In genomic region chr5:79240561-79240960, GRCh38 we compare ENCODE assay signal across 18 cellular contexts. TPM values are rescaled to one million over a fixed set of nuclear protein-coding genes. Genes with fewer than 3 reads are reported as not detected.
DNase-seq lines count a peak whose midpoint lies in the region; ATAC-seq, FAIRE-seq and TF ChIP-seq lines count a peak whose summit lies in the region.
"Had no signal": no experiment of that assay in that cellular context is flagged by ENCODE, and none has a peak within 500 bp of the region (broad histone marks: within the 10 kb centered on the region; RNA-seq: fewer than 3 reads in every experiment).

No MANE protein-coding gene starts in this region.

- TF ChIP-seq POLR2A in GM12891 (IDR thresholded peaks at IDR 0.05; ENCODE audit: low read depth, low read length): no peak

- peaks cover 61% of the 10 kb centered on the region for H3K4me1 Mint-ChIP-seq in activated CD8-positive, alpha-beta T cell treated with anti-CD3 and anti-CD28 coated beads for 36 hours (ENCODE audit: low read depth)
- peaks cover 44% of the 10 kb centered on the region for H3K4me1 Mint-ChIP-seq in activated CD8-positive, alpha-beta T cell treated with anti-CD3 and anti-CD28 coated beads, Interleukin-2, amount 10 ng/mL, durations not matched to agents 7 days and 5 days (ENCODE audit: low read depth)
- peaks cover 62% of the 10 kb centered on the region for H3K4me1 Mint-ChIP-seq in activated naive CD8-positive, alpha-beta T cell treated with anti-CD3 and anti-CD28 coated beads, Interleukin-2, amount 50 U/mL, for 24 hours
- peaks cover 43% of the 10 kb centered on the region for H3K4me1 Mint-ChIP-seq in nephron

- intact Hi-C loops in activated CD8-positive, alpha-beta T cell treated with anti-CD3 and anti-CD28 coated beads for 36 hours (cut with micrococcal nuclease): no loop called here

- TF ChIP-seq CTCF in activated CD8-positive, alpha-beta T cell treated with anti-CD3 and anti-CD28 coated beads for 36 hours (IDR thresholded peaks at IDR 0.05): no peak
- TF ChIP-seq CTCF in nephron (IDR thresholded peaks at IDR 0.05; ENCODE audit: unreplicated experiment in 3 of 3): no peak

- POLR2A ChIA-PET in activated CD8-positive, alpha-beta T cell treated with anti-CD3 and anti-CD28 coated beads for 36 hours (lab: Charles Lee): no interaction called here
- POLR2A ChIA-PET in activated CD8-positive, alpha-beta T cell treated with anti-CD3 and anti-CD28 coated beads, Interleukin-2, amount 10 ng/mL, durations not matched to agents 7 days and 5 days (lab: Charles Lee): no interaction called here

- CTCF ChIA-PET in activated CD8-positive, alpha-beta T cell treated with anti-CD3 and anti-CD28 coated beads for 36 hours (lab: Charles Lee): interaction anchor here (0.6 kb wide), 1 partner anchor 36 kb away, joined by 3 read pairs; no protein-coding TSS in a partner anchor
- CTCF ChIA-PET in activated CD8-positive, alpha-beta T cell treated with anti-CD3 and anti-CD28 coated beads, Interleukin-2, amount 10 ng/mL, durations not matched to agents 7 days and 5 days (lab: Charles Lee): interaction anchor here (2.3 kb wide), 1 partner anchor 107 kb away, joined by 8 read pairs; no protein-coding TSS in a partner anchor

- no peak for DNase-seq in activated CD8-positive, alpha-beta T cell treated with anti-CD3 and anti-CD28 coated beads for 36 hours
- no peak for DNase-seq in activated CD8-positive, alpha-beta T cell treated with anti-CD3 and anti-CD28 coated beads, Interleukin-2, amount 10 ng/mL, durations not matched to agents 7 days and 5 days
- no peak for DNase-seq in GM12891 (ENCODE audit: insufficient read length, low spot score)
- DNase-seq in activated naive CD8-positive, alpha-beta T cell treated with anti-CD3 and anti-CD28 coated beads, Interleukin-2, amount 50 U/mL, for 24 hours: no peak
- DNase-seq in RPMI8226: no peak
- no peak for DNase-seq in iPS-NIHi7 (ENCODE audit: extremely low spot score)
- DNase-seq in activated effector memory CD4-positive, alpha-beta T cell treated with anti-CD3 and anti-CD28 coated beads, Interleukin-2, amount 50 U/mL, for 16 hours: no peak
- DNase-seq: activated CD4-positive, alpha-beta T cell treated with anti-CD3 and anti-CD28 coated beads, Interleukin-2, amount 50 U/mL, for 48 hours; activated naive CD4-positive, alpha-beta T cell; Calu3; hypothalamus; NCI-H1105; SIG-M5; spleen; stimulated activated naive CD4-positive, alpha-beta T cell had no signal

- H3K9me3 Mint-ChIP-seq in activated CD8-positive, alpha-beta T cell treated with anti-CD3 and anti-CD28 coated beads for 36 hours: peaks cover 1% of the 10 kb centered on the region
- no peaks in the 10 kb centered on the region for H3K9me3 Mint-ChIP-seq in activated CD8-positive, alpha-beta T cell treated with anti-CD3 and anti-CD28 coated beads, Interleukin-2, amount 10 ng/mL, durations not matched to agents 7 days and 5 days (ENCODE audit: insufficient read depth)
- no peaks in the 10 kb centered on the region for H3K9me3 Mint-ChIP-seq in activated naive CD8-positive, alpha-beta T cell treated with anti-CD3 and anti-CD28 coated beads, Interleukin-2, amount 50 U/mL, for 24 hours
- no peaks in the 10 kb centered on the region for H3K9me3 Mint-ChIP-seq in nephron

- no peak overlapping the region for H3K27ac Mint-ChIP-seq in activated CD8-positive, alpha-beta T cell treated with anti-CD3 and anti-CD28 coated beads for 36 hours
- H3K27ac Mint-ChIP-seq in activated CD8-positive, alpha-beta T cell treated with anti-CD3 and anti-CD28 coated beads, Interleukin-2, amount 10 ng/mL, durations not matched to agents 7 days and 5 days: no peak overlapping the region
- H3K27ac Mint-ChIP-seq in activated naive CD8-positive, alpha-beta T cell treated with anti-CD3 and anti-CD28 coated beads, Interleukin-2, amount 50 U/mL, for 24 hours: no peak overlapping the region
- H3K27ac Mint-ChIP-seq in nephron: no peak overlapping the region

- FAIRE-seq in GM12891 (lab: Jason Lieb, UNC): peak; percentile 48
- FAIRE-seq: bronchial epithelial cell had no signal

- no peak for ATAC-seq in activated CD8-positive, alpha-beta T cell treated with anti-CD3 and anti-CD28 coated beads for 36 hours
- ATAC-seq in activated CD8-positive, alpha-beta T cell treated with anti-CD3 and anti-CD28 coated beads, Interleukin-2, amount 10 ng/mL, durations not matched to agents 7 days and 5 days: no peak
- ATAC-seq in activated naive CD8-positive, alpha-beta T cell treated with anti-CD3 and anti-CD28 coated beads, Interleukin-2, amount 50 U/mL, for 24 hours: no peak
- ATAC-seq: left lobe of liver had no signal

- H3K36me3 Mint-ChIP-seq in activated CD8-positive, alpha-beta T cell treated with anti-CD3 and anti-CD28 coated beads for 36 hours (ENCODE audit: low read depth): peaks cover 7% of the 10 kb centered on the region
- H3K36me3 Mint-ChIP-seq in activated CD8-positive, alpha-beta T cell treated with anti-CD3 and anti-CD28 coated beads, Interleukin-2, amount 10 ng/mL, durations not matched to agents 7 days and 5 days (ENCODE audit: low read depth): no peaks in the 10 kb centered on the region
- no peaks in the 10 kb centered on the region for H3K36me3 Mint-ChIP-seq in activated naive CD8-positive, alpha-beta T cell treated with anti-CD3 and anti-CD28 coated beads, Interleukin-2, amount 50 U/mL, for 24 hours (ENCODE audit: low read depth)
- H3K36me3 Mint-ChIP-seq in nephron (ENCODE audit: low read depth): peaks cover 8% of the 10 kb centered on the region

- H3K27me3 Mint-ChIP-seq in activated CD8-positive, alpha-beta T cell treated with anti-CD3 and anti-CD28 coated beads for 36 hours: no peaks in the 10 kb centered on the region
- no peaks in the 10 kb centered on the region for H3K27me3 Mint-ChIP-seq in activated CD8-positive, alpha-beta T cell treated with anti-CD3 and anti-CD28 coated beads, Interleukin-2, amount 10 ng/mL, durations not matched to agents 7 days and 5 days (ENCODE audit: low read depth)
- H3K27me3 Mint-ChIP-seq in activated naive CD8-positive, alpha-beta T cell treated with anti-CD3 and anti-CD28 coated beads, Interleukin-2, amount 50 U/mL, for 24 hours: no peaks in the 10 kb centered on the region
- peaks cover 7% of the 10 kb centered on the region for H3K27me3 Mint-ChIP-seq in nephron (ENCODE audit: low read depth)

- peak overlapping the region; percentile 52 for H3K4me3 Mint-ChIP-seq in activated CD8-positive, alpha-beta T cell treated with anti-CD3 and anti-CD28 coated beads for 36 hours
- H3K4me3 Mint-ChIP-seq in activated CD8-positive, alpha-beta T cell treated with anti-CD3 and anti-CD28 coated beads, Interleukin-2, amount 10 ng/mL, durations not matched to agents 7 days and 5 days: no peak overlapping the region
- H3K4me3 Mint-ChIP-seq in activated naive CD8-positive, alpha-beta T cell treated with anti-CD3 and anti-CD28 coated beads, Interleukin-2, amount 50 U/mL, for 24 hours: peak overlapping the region; percentile 7
- H3K4me3 Mint-ChIP-seq in nephron: peak overlapping the region; percentile 13 to 62 (median 42)

TF ChIP-seq in GM12891, 5 proteins besides CTCF, POLR2A, EP300 and RAD21:
- TF ChIP-seq POLR2AphosphoS5 (IDR thresholded peaks at IDR 0.05; ENCODE audit: low read depth, low read length): no peak
- TF ChIP-seq TAF1 (IDR thresholded peaks at IDR 0.05; ENCODE audit: low read depth, low read length): no peak
- TF ChIP-seq POU2F2 (IDR thresholded peaks at IDR 0.05; ENCODE audit: low read depth, low read length): no peak
- no peak for TF ChIP-seq PAX5 (IDR thresholded peaks at IDR 0.05; ENCODE audit: insufficient read depth, low read length, severe bottlenecking)
- TF ChIP-seq SPI1 (IDR thresholded peaks at IDR 0.05; ENCODE audit: low read depth, low read length): no peak

RNA-seq across cellular contexts. Expression of gene JMY, which starts 4.6 kb away (rescaled TPM):
- 1 to 10 TPM; 6.1 to 6.3 TPM for total RNA-seq in activated CD8-positive, alpha-beta T cell treated with anti-CD3 and anti-CD28 coated beads for 36 hours
- total RNA-seq in activated CD8-positive, alpha-beta T cell treated with anti-CD3 and anti-CD28 coated beads, Interleukin-2, amount 10 ng/mL, durations not matched to agents 7 days and 5 days: 1 to 10 TPM; 2.1 TPM
- 1.9 TPM for polyA plus RNA-seq in GM12891 (2012; ENCODE audit: low read depth, missing spikeins)
